In the genomic region with DNA sequence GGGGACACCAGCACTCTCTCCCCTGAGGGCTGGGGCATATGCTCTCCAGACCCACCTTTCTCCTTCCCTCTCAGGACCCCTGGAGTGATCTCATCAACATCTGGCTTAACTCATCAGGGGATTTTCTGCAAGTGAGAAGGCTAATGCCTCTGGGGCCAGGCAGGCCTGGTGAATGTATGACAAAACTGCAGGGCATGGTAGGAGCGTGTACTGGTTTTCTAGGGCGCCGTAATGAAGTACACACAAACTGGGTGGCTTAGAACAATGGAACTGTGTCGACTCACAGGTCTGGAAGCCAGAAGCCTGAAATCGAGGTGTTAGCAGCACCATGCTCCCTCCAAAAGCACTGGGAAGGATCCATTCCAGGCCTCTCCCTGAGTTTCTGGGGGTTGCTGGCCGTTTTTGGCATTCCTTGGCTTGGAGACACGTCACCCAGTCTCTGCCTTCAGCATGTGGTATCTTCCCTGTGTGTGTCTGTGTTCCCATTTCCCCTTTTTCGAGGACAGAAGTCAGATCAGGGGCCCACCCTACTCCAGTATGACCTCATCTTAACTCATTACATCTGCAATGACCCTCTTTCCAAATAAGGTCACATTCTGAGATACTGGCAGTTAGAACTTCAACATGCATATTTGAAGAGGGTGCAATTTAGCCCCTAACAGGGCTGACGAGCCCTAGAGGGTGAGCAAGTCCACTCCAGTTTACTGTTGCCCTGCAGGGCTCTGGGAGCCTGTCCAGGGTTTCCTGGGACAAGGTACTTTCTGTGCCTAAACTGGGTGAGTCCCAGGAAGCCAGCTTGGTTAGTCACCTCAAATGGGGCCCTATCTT, we compare ENCODE assay signal across 8 cellular contexts. TPM values are rescaled to one million over a fixed set of nuclear protein-coding genes. Genes with fewer than 3 reads are reported as not detected.
DNase-seq lines count a peak whose midpoint lies in the region; ATAC-seq and TF ChIP-seq lines count a peak whose summit lies in the region.

No MANE protein-coding gene starts in this region.

- intact Hi-C loops in heart right ventricle (cut with DNase I), result no loop called here
- intact Hi-C loops in prostate gland (cut with DNase I), result no loop called here

- H3K27me3 Mint-ChIP-seq in activated CD4-positive, alpha-beta T cell treated with anti-CD3 and anti-CD28 coated beads, Interleukin-2, amount 10 ng/mL, durations not matched to agents 7 days and 5 days, result no peaks in the 10 kb centered on the region
- H3K27me3 Mint-ChIP-seq in stimulated activated naive CD8-positive, alpha-beta T cell treated with anti-CD3 and anti-CD28 coated beads, Interleukin-15, Interleukin-2, amounts not matched to agents 100 ng/mL and 50 ng/mL, for 24 hours, result no peaks in the 10 kb centered on the region

- 60 to 73% methylated on average over 9 of the region's 9 CpGs for WGBS in heart right ventricle, 2 donors
- WGBS in prostate gland, result 72% methylated on average over 9 of the region's 9 CpGs

- peaks cover 3% of the 10 kb centered on the region for H3K9me3 Mint-ChIP-seq in activated CD4-positive, alpha-beta T cell treated with anti-CD3 and anti-CD28 coated beads, Interleukin-2, amount 10 ng/mL, durations not matched to agents 7 days and 5 days
- H3K9me3 Mint-ChIP-seq in stimulated activated naive CD8-positive, alpha-beta T cell treated with anti-CD3 and anti-CD28 coated beads, Interleukin-15, Interleukin-2, amounts not matched to agents 100 ng/mL and 50 ng/mL, for 24 hours, result no peaks in the 10 kb centered on the region

- no peak overlapping the region for H3K4me3 Mint-ChIP-seq in activated CD4-positive, alpha-beta T cell treated with anti-CD3 and anti-CD28 coated beads, Interleukin-2, amount 10 ng/mL, durations not matched to agents 7 days and 5 days
- peak overlapping the region; percentile 4 for H3K4me3 Mint-ChIP-seq in stimulated activated naive CD8-positive, alpha-beta T cell treated with anti-CD3 and anti-CD28 coated beads, Interleukin-15, Interleukin-2, amounts not matched to agents 100 ng/mL and 50 ng/mL, for 24 hours

- no peak for TF ChIP-seq POLR2A in prostate gland (IDR thresholded peaks at IDR 0.05)

- H3K9me3 ChIP-seq in heart right ventricle (no peaks in the 10 kb centered on the region), prostate gland (no peaks in the 10 kb centered on the region)

- H3K4me1 Mint-ChIP-seq in activated CD4-positive, alpha-beta T cell treated with anti-CD3 and anti-CD28 coated beads, Interleukin-2, amount 10 ng/mL, durations not matched to agents 7 days and 5 days, result peaks cover 88% of the 10 kb centered on the region
- H3K4me1 Mint-ChIP-seq in stimulated activated naive CD8-positive, alpha-beta T cell treated with anti-CD3 and anti-CD28 coated beads, Interleukin-15, Interleukin-2, amounts not matched to agents 100 ng/mL and 50 ng/mL, for 24 hours (ENCODE audit: low read depth), result peaks cover 93% of the 10 kb centered on the region

- H3K27ac ChIP-seq in heart right ventricle (peak overlapping the region in 7 of 10 donors; percentile 7 to 83 (median 34)), prostate gland (no peak overlapping the region)

- POLR2A ChIA-PET in activated CD4-positive, alpha-beta T cell treated with anti-CD3 and anti-CD28 coated beads, Interleukin-2, amount 10 ng/mL, durations not matched to agents 7 days and 5 days (lab: Charles Lee), result interaction anchor here (0.6 kb wide), 1 partner anchor 81 kb away, joined by 3 read pairs; no protein-coding TSS in a partner anchor

- no peaks in the 10 kb centered on the region for H3K27me3 ChIP-seq in heart right ventricle
- no peaks in the 10 kb centered on the region for H3K27me3 ChIP-seq in prostate gland (replicated peaks; ENCODE audit: insufficient read depth)

- H3K27ac Mint-ChIP-seq in activated CD4-positive, alpha-beta T cell treated with anti-CD3 and anti-CD28 coated beads, Interleukin-2, amount 10 ng/mL, durations not matched to agents 7 days and 5 days, result peak overlapping the region; percentile 82
- H3K27ac Mint-ChIP-seq in stimulated activated naive CD8-positive, alpha-beta T cell treated with anti-CD3 and anti-CD28 coated beads, Interleukin-15, Interleukin-2, amounts not matched to agents 100 ng/mL and 50 ng/mL, for 24 hours, result peak overlapping the region; percentile 70

- H3K4me1 ChIP-seq in heart right ventricle, result peaks cover 0 to 83% (median 14%) of the 10 kb centered on the region in 9 donors
- H3K4me1 ChIP-seq in prostate gland (replicated peaks), result no peaks in the 10 kb centered on the region

- H3K36me3 ChIP-seq in heart right ventricle (no peaks in the 10 kb centered on the region), prostate gland (no peaks in the 10 kb centered on the region)

- H3K36me3 Mint-ChIP-seq in activated CD4-positive, alpha-beta T cell treated with anti-CD3 and anti-CD28 coated beads, Interleukin-2, amount 10 ng/mL, durations not matched to agents 7 days and 5 days (ENCODE audit: low read depth), result peaks cover 10% of the 10 kb centered on the region
- H3K36me3 Mint-ChIP-seq in stimulated activated naive CD8-positive, alpha-beta T cell treated with anti-CD3 and anti-CD28 coated beads, Interleukin-15, Interleukin-2, amounts not matched to agents 100 ng/mL and 50 ng/mL, for 24 hours (ENCODE audit: low read depth), result no peaks in the 10 kb centered on the region

- TF ChIP-seq CTCF in heart right ventricle (IDR thresholded peaks at IDR 0.05) (no peak), prostate gland (IDR thresholded peaks at IDR 0.05) (no peak)

- H3K4me3 ChIP-seq in heart right ventricle (no peak overlapping the region), prostate gland (no peak overlapping the region)

- ATAC-seq in heart right ventricle, result peak in 7 of 8 donors; percentile 29 to 61 (median 48)
- no peak for ATAC-seq in GM19397 (IDR thresholded peaks at IDR 0.05; ENCODE audit: unreplicated experiment)
- ATAC-seq in HG03442 (IDR thresholded peaks at IDR 0.05; ENCODE audit: unreplicated experiment), result no peak

- CTCF ChIA-PET in activated CD4-positive, alpha-beta T cell treated with anti-CD3 and anti-CD28 coated beads, Interleukin-2, amount 10 ng/mL, durations not matched to agents 7 days and 5 days (lab: Charles Lee), result interaction anchor here (1.0 to 2.8 kb wide), 6 partner anchors 9 to 46 kb away, joined by 3 to 11 read pairs (median 4); partner anchors contain the start of gene CAB39

- no peak for DNase-seq in activated CD4-positive, alpha-beta T cell treated with anti-CD3 and anti-CD28 coated beads, Interleukin-2, amount 10 ng/mL, durations not matched to agents 7 days and 5 days
- DNase-seq in activated CD4-positive, alpha-beta T cell treated with anti-CD3 and anti-CD28 coated beads, Interleukin-2, amount 50 U/mL, for 1 hour, result no peak
- peak; percentile 57 for DNase-seq in T1000 (lab: John Stamatoyannopoulos, UW)
- peak in 1 of 2 donors; percentile 24 for DNase-seq in heart right ventricle
- no peak for DNase-seq in prostate gland (ENCODE audit: low spot score)

RNA-seq across cellular contexts. Expression of gene CAB39, which starts 45.5 kb away (rescaled TPM):
- total RNA-seq in activated CD4-positive, alpha-beta T cell treated with anti-CD3 and anti-CD28 coated beads, Interleukin-2, amount 10 ng/mL, durations not matched to agents 7 days and 5 days, result 100 to 1,000 TPM; 135 to 154 TPM
- total RNA-seq in heart right ventricle, result 10 to 100 TPM; 72.6 to 99.7 (median 91.1) TPM
- polyA plus RNA-seq in heart right ventricle, result 10 to 100 TPM; 17.3 to 26.2 TPM
- total RNA-seq in prostate gland, result 100 to 1,000 TPM in 1 of 2 donors, 10 to 100 TPM in 1; 75.4 to 105 TPM

Comparison
In these comparisons a context has a peak if more than half of its experiments do, and no peak if none do; other contexts are left out.
1. ATAC-seq: peak in heart right ventricle (7 of 8); none in GM19397 (single experiment) and HG03442 (single experiment).
2. H3K27ac ChIP-seq: peak in heart right ventricle (7 of 10); none in prostate gland (0 of 2).